8 cellular contexts compared by ENCODE assay signal in genomic region chr15:66369773-66370651, GRCh38. TPM values are rescaled to one million over a fixed set of nuclear protein-coding genes. Genes with fewer than 3 reads are reported as not detected.
A peak's percentile ranks its signal among the peaks of the same experiment; 100 is the strongest.
DNase-seq lines count a peak whose midpoint lies in the region; ATAC-seq and TF ChIP-seq lines count a peak whose summit lies in the region.

No MANE protein-coding gene starts in this region.

- peak; percentile 88 for ATAC-seq in effector memory CD8-positive, alpha-beta T cell (replicated peaks)

- H3K27me3 ChIP-seq in SJSA1 (replicated peaks), result no peaks in the 10 kb centered on the region

- peak overlapping the region; percentile 34 for H3K27ac ChIP-seq in SJSA1

- no peaks in the 10 kb centered on the region for H3K36me3 ChIP-seq in SJSA1

- peaks cover 9% of the 10 kb centered on the region for H3K4me1 ChIP-seq in SJSA1 (replicated peaks)

- H3K4me1 Mint-ChIP-seq in effector memory CD8-positive, alpha-beta T cell (ENCODE audit: low read depth in 2 of 2), result peaks cover 10 to 16% of the 10 kb centered on the region in 2 donors

- H3K27ac Mint-ChIP-seq in effector memory CD8-positive, alpha-beta T cell, result peak overlapping the region; percentile 77 to 84

- peak overlapping the region; percentile 12; the same call in 1 of the 2 replicates for H3K4me3 ChIP-seq in SJSA1

- H3K9me3 Mint-ChIP-seq in effector memory CD8-positive, alpha-beta T cell, result no peaks in the 10 kb centered on the region

- DNase-seq in AG08396 (ENCODE audit: low spot score), result peak; percentile 23
- peak; percentile 52 for DNase-seq in GM20000 (ENCODE audit: low spot score)
- peak in 1 of 2 experiments; percentile 41 for DNase-seq in SJSA1 (ENCODE audit: low read depth in 1 of 2, low spot score in 2 of 2)
- no peak for DNase-seq in effector memory CD8-positive, alpha-beta T cell
- peak; percentile 68 for DNase-seq in myocyte (ENCODE audit: low read depth)
- DNase-seq in Ammon's horn (ENCODE audit: low spot score), result no peak
- DNase-seq in ecto neural progenitor cell (ENCODE audit: low spot score), result no peak
- no peak for DNase-seq in activated effector memory CD4-positive, alpha-beta T cell treated with Interleukin-2 at 50 U/mL for 16 hours

- TF ChIP-seq CTCF in GM20000 (IDR thresholded peaks at IDR 0.05; ENCODE audit: extremely low read depth, missing control alignments), result no peak

- peak overlapping the region; percentile 71 to 77 for H3K4me3 Mint-ChIP-seq in effector memory CD8-positive, alpha-beta T cell

- H3K27me3 Mint-ChIP-seq in effector memory CD8-positive, alpha-beta T cell, result no peaks in the 10 kb centered on the region

- H3K9me3 ChIP-seq in SJSA1 (replicated peaks), result no peaks in the 10 kb centered on the region

- H3K36me3 Mint-ChIP-seq in effector memory CD8-positive, alpha-beta T cell (ENCODE audit: insufficient read depth), result peaks cover 2% of the 10 kb centered on the region

RNA-seq across cellular contexts. Expression of gene TIPIN, which starts 13.5 kb away (rescaled TPM):
- 32.2 and 47.7 TPM in 2 replicates for total RNA-seq in SJSA1 (2014; rRNA removed; shearing (Covaris generic))
- total RNA-seq in myocyte, result 6.3 and 7.8 TPM in 2 replicates
- 5.3 TPM for polyA plus RNA-seq in myocyte (2012)

RNA-seq across cellular contexts. Expression of gene MAP2K1, which starts 16.7 kb away (rescaled TPM):
- total RNA-seq in SJSA1 (2014; rRNA removed; shearing (Covaris generic)), result 43.9 TPM in 2 replicates
- 59.6 and 86.7 TPM in 2 replicates for total RNA-seq in myocyte
- polyA plus RNA-seq in myocyte (2012), result 48.9 TPM

Comparison
In these comparisons a context has a peak if more than half of its experiments do, and no peak if none do; other contexts are left out.
1. DNase-seq: peak in AG08396 (single experiment), GM20000 (single experiment) and myocyte (single experiment); none in effector memory CD8-positive, alpha-beta T cell (0 of 3), Ammon's horn (single experiment), ecto neural progenitor cell (single experiment) and activated effector memory CD4-positive, alpha-beta T cell treated with Interleukin-2 at 50 U/mL for 16 hours (single experiment).